In genomic region chr2:128232965-128233789, GRCh38 we compare ENCODE assay signal across 8 cellular contexts.
DNase-seq lines count a peak whose midpoint lies in the region; ATAC-seq and TF ChIP-seq lines count a peak whose summit lies in the region.

No MANE protein-coding gene starts in this region.

- TF ChIP-seq CTCF in Panc1 (IDR thresholded peaks at IDR 0.05) (peak; percentile 96), fibroblast of mammary gland (conservative IDR thresholded peaks at IDR 0.05; ENCODE audit: control insufficient read depth, insufficient read depth, low read depth, low read length) (peak; percentile 72)

- in situ Hi-C loops in Panc1 (cut with HindIII; ENCODE audit: low pct_unique_long_range_greater_than_20kb, low sequenced_read_pairs): no loop called here

- peaks cover 0 to 2% (median 0%) of the 10 kb centered on the region in 3 donors for H3K4me1 Mint-ChIP-seq in naive B cell

- H3K36me3 Mint-ChIP-seq in naive B cell: no peaks in the 10 kb centered on the region

- H3K4me3 ChIP-seq in HUES64 (ENCODE audit: low read length) (peak overlapping the region; percentile 78), Panc1 (ENCODE audit: low read depth in 2 of 2, low read length in 2 of 2) (peak overlapping the region; percentile 62 to 78), fibroblast of mammary gland (ENCODE audit: control insufficient read depth, low read depth, low read length) (peak overlapping the region; percentile 50)

- H3K9ac ChIP-seq in HUES64 (ENCODE audit: low read depth, low read length): peak overlapping the region; percentile 44

- POLR2A ChIA-PET in Panc1 (lab: Charles Lee): interaction anchor here (0.6 kb wide), 2 partner anchors 22 to 350 kb away, joined by 3 to 8 read pairs; no protein-coding TSS in a partner anchor

- no peak overlapping the region for H3K27ac ChIP-seq in HUES64 (ENCODE audit: low read depth, low read length)
- H3K27ac ChIP-seq in Panc1 (ENCODE audit: low read length): no peak overlapping the region; the same call in 1 of the 2 replicates

- H3K27me3 Mint-ChIP-seq in naive B cell: no peaks in the 10 kb centered on the region

- H3K4me1 ChIP-seq in HUES64 (ENCODE audit: insufficient read depth, low read length) (no peaks in the 10 kb centered on the region), Panc1 (ENCODE audit: control insufficient read depth, insufficient read depth, low read length) (0 out of 2 replicates have a peak, but pooled peaks cover 3% of the 10 kb centered on the region)

- H3K27ac Mint-ChIP-seq in naive B cell: peak overlapping the region in 1 of 6 donors; percentile 42

- H3K27me3 ChIP-seq in HUES64 (ENCODE audit: insufficient read depth, low read length) (peaks cover 22% of the 10 kb centered on the region), Panc1 (ENCODE audit: control insufficient read depth, insufficient read depth, low read length) (no peaks in the 10 kb centered on the region)

- peak; percentile 22 for DNase-seq in DMS 273 treated with DMSO at 0.1 percent for 48 hours (lab: John Stamatoyannopoulos, UW)
- peak; percentile 35 for DNase-seq in Panc1 (ENCODE audit: low read depth, low spot score)
- peak; percentile 66 to 69 for DNase-seq in activated T-helper 1 cell treated with anti-CD3 and anti-CD28 coated beads, Interleukin-2, amount 50 U/mL, for 16 hours (ENCODE audit: low read depth in 1 of 2, low spot score in 1 of 2)
- peak; percentile 63 for DNase-seq in fibroblast of mammary gland (ENCODE audit: low read depth)
- peak; percentile 69 for DNase-seq in naive B cell
- peak; percentile 72 to 79 for DNase-seq in stimulated activated CD8-positive, alpha-beta memory T cell treated with anti-CD3 and anti-CD28 coated beads, Interleukin-7, amount 100 ng/mL, for 48 hours (ENCODE audit: extremely low read depth in 1 of 2, low read depth in 1 of 2)

- WGBS in HUES64: under 1% methylated on average over 84 of the region's 84 CpGs

- no peaks in the 10 kb centered on the region for H3K9me3 ChIP-seq in HUES64 (ENCODE audit: insufficient read depth, low read depth, low read length)
- no peaks in the 10 kb centered on the region for H3K9me3 ChIP-seq in Panc1 (ENCODE audit: control insufficient read depth, insufficient read depth, low read depth, low read length)

- intact Hi-C loops in Panc1 (cut with micrococcal nuclease; ENCODE audit: unreplicated experiment): loop anchor here (2.0 to 5.0 kb wide), 3 partner anchors 56 to 170 kb away; partner anchors contain the start of gene HS6ST1

- CTCF ChIA-PET in Panc1 (lab: Charles Lee): no interaction called here

- no TSS peak for BruUV-seq in Panc1 (replicated peaks; lab: Mats Ljungman, UMichigan)

- no peaks in the 10 kb centered on the region for H3K9me3 Mint-ChIP-seq in naive B cell

- H3K4me3 Mint-ChIP-seq in naive B cell: peak overlapping the region; percentile 73 to 89 (median 88)

- ATAC-seq in GM21526 (IDR thresholded peaks at IDR 0.05; ENCODE audit: low FRiP score, unreplicated experiment) (peak; percentile 97), Panc1 (peak; percentile 97), naive B cell (ENCODE audit: low read depth in 2 of 2) (peak; percentile 94 to 96)

- no peaks in the 10 kb centered on the region for H3K36me3 ChIP-seq in HUES64 (ENCODE audit: insufficient read depth, low read length)
- H3K36me3 ChIP-seq in Panc1 (ENCODE audit: control insufficient read depth, insufficient read depth, low read length): no peaks in the 10 kb centered on the region

Comparison
In these comparisons a context has a peak if more than half of its experiments do, and no peak if none do; other contexts are left out.
1. DNase-seq: peak in every context shown above with its lines; median percentile 76 in stimulated activated CD8-positive, alpha-beta memory T cell treated with anti-CD3 and anti-CD28 coated beads, Interleukin-7, amount 100 ng/mL, for 48 hours; 69 in naive B cell; 68 in activated T-helper 1 cell treated with anti-CD3 and anti-CD28 coated beads, Interleukin-2, amount 50 U/mL, for 16 hours; 63 in fibroblast of mammary gland; 35 in Panc1; 22 in DMS 273 treated with DMSO at 0.1 percent for 48 hours.